In the genomic region with DNA sequence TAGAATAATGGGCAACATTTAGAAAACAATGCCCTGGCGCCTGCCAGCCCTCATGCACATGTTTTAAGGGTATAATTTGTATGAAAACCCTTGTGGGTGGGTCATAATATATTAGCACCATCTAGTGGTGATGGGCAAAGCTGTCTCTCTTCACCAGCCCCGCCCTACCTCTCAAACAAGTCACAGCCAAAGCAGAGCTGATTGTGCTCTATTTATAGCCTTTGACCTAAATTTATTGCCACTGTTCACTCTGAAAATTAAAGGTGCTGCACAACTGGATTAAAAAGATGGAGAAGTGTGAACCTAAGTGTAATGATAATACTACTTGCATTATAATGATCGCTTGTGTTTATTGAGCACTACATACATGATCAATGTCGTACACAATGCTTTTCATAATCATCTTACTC, we compare ENCODE assay signal across 8 cellular contexts.
DNase-seq lines count a peak whose midpoint lies in the region; ATAC-seq lines count a peak whose summit lies in the region.

No MANE protein-coding gene starts in this region.

- H3K36me3 ChIP-seq in CD4-positive, CD25-positive, alpha-beta regulatory T cell (ENCODE audit: control insufficient read depth, insufficient read depth, low read length), result no peaks in the 10 kb centered on the region

- H3K4me3 ChIP-seq in CD4-positive, CD25-positive, alpha-beta regulatory T cell (ENCODE audit: low read depth, low read length), result no peak overlapping the region

- no peaks in the 10 kb centered on the region for H3K36me3 Mint-ChIP-seq in CD4-positive, CD25-positive, alpha-beta regulatory T cell

- no peak overlapping the region for H3K27ac ChIP-seq in CD4-positive, CD25-positive, alpha-beta regulatory T cell (ENCODE audit: insufficient read depth, low read length, poor library complexity, severe bottlenecking)

- no peaks in the 10 kb centered on the region for H3K4me1 ChIP-seq in CD4-positive, CD25-positive, alpha-beta regulatory T cell (ENCODE audit: control insufficient read depth, insufficient read depth, low read length, poor library complexity, severe bottlenecking)

- peaks cover 3 to 14% (median 5%) of the 10 kb centered on the region in 4 donors for H3K4me1 Mint-ChIP-seq in CD4-positive, CD25-positive, alpha-beta regulatory T cell

- H3K9me3 Mint-ChIP-seq in CD4-positive, CD25-positive, alpha-beta regulatory T cell, result peaks cover 0 to 3% (median 0%) of the 10 kb centered on the region in 7 donors

- H3K27me3 Mint-ChIP-seq in CD4-positive, CD25-positive, alpha-beta regulatory T cell, result peaks cover 16% of the 10 kb centered on the region

- no peak overlapping the region for H3K4me3 Mint-ChIP-seq in CD4-positive, CD25-positive, alpha-beta regulatory T cell

- no peak overlapping the region for H3K27ac Mint-ChIP-seq in CD4-positive, CD25-positive, alpha-beta regulatory T cell

- DNase-seq in CD4-positive, CD25-positive, alpha-beta regulatory T cell, result peak; percentile 38 to 84 (median 74)
- DNase-seq in NCI-H345 (lab: John Stamatoyannopoulos, UW), result peak; percentile 77
- DNase-seq in activated CD4-positive, CD25-positive, alpha-beta regulatory T cell treated with anti-CD3 and anti-CD28 coated beads, Interleukin-2, amount 50 U/mL, for 16 hours (ENCODE audit: low read depth, low spot score), result peak; percentile 42
- peak; percentile 9 to 76 for DNase-seq in cerebellar nuclear complex (lab: John Stamatoyannopoulos, UW)
- peak; percentile 79 for DNase-seq in left kidney (ENCODE audit: low read depth, low spot score)
- peak; percentile 15 to 21 for DNase-seq in stimulated activated CD4-positive, alpha-beta T cell treated with anti-CD3 and anti-CD28 coated beads, Interleukin-4, amount 100 ng/mL, for 48 hours (ENCODE audit: low read depth in 2 of 2)

- peaks cover 1% of the 10 kb centered on the region for H3K27me3 ChIP-seq in CD4-positive, CD25-positive, alpha-beta regulatory T cell (ENCODE audit: control insufficient read depth, insufficient read depth, low read length)

- ATAC-seq in CD4-positive, CD25-positive, alpha-beta regulatory T cell (ENCODE audit: low read depth in 2 of 2), result peak; percentile 94 to 95
- ATAC-seq in GM19351 (IDR thresholded peaks at IDR 0.05; ENCODE audit: unreplicated experiment) (peak; percentile 98), HG03378 (IDR thresholded peaks at IDR 0.05; ENCODE audit: unreplicated experiment) (peak; percentile 97)

- no peaks in the 10 kb centered on the region for H3K9me3 ChIP-seq in CD4-positive, CD25-positive, alpha-beta regulatory T cell (ENCODE audit: control insufficient read depth in 2 of 2, low read length in 2 of 2)

Comparison
In these comparisons a context has a peak if more than half of its experiments do, and no peak if none do; other contexts are left out.
1. DNase-seq: peak in every context shown above with its lines; median percentile 79 in left kidney; 77 in NCI-H345; 74 in CD4-positive, CD25-positive, alpha-beta regulatory T cell; 42 in cerebellar nuclear complex; 42 in activated CD4-positive, CD25-positive, alpha-beta regulatory T cell treated with anti-CD3 and anti-CD28 coated beads, Interleukin-2, amount 50 U/mL, for 16 hours; 18 in stimulated activated CD4-positive, alpha-beta T cell treated with anti-CD3 and anti-CD28 coated beads, Interleukin-4, amount 100 ng/mL, for 48 hours.